Comparison of ENCODE assay signal across 1 cellular context in the genomic region with DNA sequence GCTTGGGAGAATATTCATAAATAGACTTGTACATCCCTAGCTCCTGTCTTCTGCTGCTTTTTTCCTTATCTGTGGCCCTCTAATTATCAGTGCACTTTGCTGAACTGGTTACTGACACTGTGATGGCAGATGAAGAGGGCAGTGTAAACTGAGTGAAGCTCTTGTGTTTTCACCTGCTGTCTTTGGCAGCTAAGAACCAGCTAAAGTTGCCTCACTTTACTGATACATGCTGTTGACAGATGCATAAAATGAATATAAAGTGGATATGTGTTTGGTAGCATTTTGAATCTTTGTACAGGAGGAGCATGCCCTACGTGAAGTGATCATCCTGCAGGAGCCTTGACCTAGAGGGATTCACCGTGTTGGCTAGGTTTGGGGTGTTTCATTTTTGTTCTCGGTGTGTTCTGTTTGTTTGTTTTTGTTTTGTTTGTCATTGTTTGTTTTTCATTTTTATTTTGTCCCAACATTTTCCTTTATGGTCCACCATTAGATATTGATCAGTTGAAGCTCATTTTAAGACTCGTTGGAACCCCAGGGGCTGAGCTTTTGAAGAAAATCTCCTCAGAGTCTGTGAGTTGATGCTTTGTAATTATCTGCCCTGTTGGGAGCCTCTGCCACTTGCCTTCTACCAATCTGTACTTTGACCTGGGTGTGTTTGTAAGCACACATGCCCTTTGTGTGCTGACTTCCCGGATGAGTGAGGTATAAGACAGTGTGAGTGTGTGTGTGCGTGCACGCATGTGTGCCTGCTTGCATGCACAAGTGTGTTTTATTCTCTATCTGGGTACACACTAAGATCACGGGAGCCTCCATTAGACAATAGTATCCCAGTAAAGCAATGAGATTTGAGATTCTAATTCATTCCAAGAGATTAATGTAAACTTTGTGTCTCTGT.
TF ChIP-seq lines count a peak whose summit lies in the region.

No MANE protein-coding gene starts in this region.

TF ChIP-seq in endothelial cell of umbilical vein, 7 proteins besides CTCF, POLR2A, EP300 and RAD21 (continued from another document):
- no peak for TF ChIP-seq MYC (IDR thresholded peaks at IDR 0.05; ENCODE audit: low read depth, low read length)
- TF ChIP-seq GATA2 (IDR thresholded peaks at IDR 0.05; ENCODE audit: insufficient read depth, insufficient read length, low read depth, low read length) = no peak
- no peak for TF ChIP-seq FOS (IDR thresholded peaks at IDR 0.05; ENCODE audit: borderline replicate concordance, insufficient read depth, low read length)
- no peak for TF ChIP-seq JUN (IDR thresholded peaks at IDR 0.05; ENCODE audit: borderline replicate concordance, insufficient read depth, insufficient read length, low read depth)
- no peak for TF ChIP-seq POLR2AphosphoS5 (IDR thresholded peaks at IDR 0.05; ENCODE audit: insufficient read depth, low read depth, low read length)
- TF ChIP-seq, protein P1, sequence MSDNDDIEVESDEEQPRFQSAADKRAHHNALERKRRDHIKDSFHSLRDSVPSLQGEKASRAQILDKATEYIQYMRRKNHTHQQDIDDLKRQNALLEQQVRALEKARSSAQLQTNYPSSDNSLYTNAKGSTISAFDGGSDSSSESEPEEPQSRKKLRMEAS (IDR thresholded peaks at IDR 0.05; ENCODE audit: insufficient read depth, insufficient read length) = no peak
TF ChIP-seq in endothelial cell of umbilical vein: peak in this region for 0.
